Comparison of ENCODE assay signal across 23 cellular contexts in genomic region chr5:61731946-61732314, GRCh38.
DNase-seq lines count a peak whose midpoint lies in the region; ATAC-seq, FAIRE-seq and TF ChIP-seq lines count a peak whose summit lies in the region.
"Had no signal": no experiment of that assay in that cellular context is flagged by ENCODE, and none has a peak within 500 bp of the region (broad histone marks: within the 10 kb centered on the region; RNA-seq: fewer than 3 reads in every experiment).

No MANE protein-coding gene starts in this region.

- H3K9me3 Mint-ChIP-seq in astrocyte (ENCODE audit: unreplicated experiment): no peaks in the 10 kb centered on the region
- no peaks in the 10 kb centered on the region for H3K9me3 Mint-ChIP-seq in activated CD8-positive, alpha-beta memory T cell treated with anti-CD3 and anti-CD28 coated beads, Interleukin-2, amount 10 ng/mL, durations not matched to agents 7 days and 5 days (ENCODE audit: low read depth)
- H3K9me3 Mint-ChIP-seq: stimulated activated naive CD8-positive, alpha-beta T cell treated with anti-CD3 and anti-CD28 coated beads, Interleukin-15, Interleukin-2, amounts not matched to agents 100 ng/mL and 50 ng/mL, for 24 hours had no signal

- H3K9ac ChIP-seq in astrocyte (ENCODE audit: low read length): no peak overlapping the region

- no peak for TF ChIP-seq EP300 in ovary (IDR thresholded peaks at IDR 0.05)
- no peak for TF ChIP-seq EP300 in upper lobe of left lung (IDR thresholded peaks at IDR 0.05)

- 2 to 14% (median 6%) methylated on average over 5 of the region's 5 CpGs for WGBS in ovary, 3 donors
- WGBS in upper lobe of left lung, 2 donors: 60 to 64% methylated on average over 5 of the region's 5 CpGs

- no peak for FAIRE-seq in astrocyte (lab: Jason Lieb, UNC)
- FAIRE-seq: GM19239 had no signal

- CTCF ChIA-PET in activated CD8-positive, alpha-beta memory T cell treated with anti-CD3 and anti-CD28 coated beads, Interleukin-2, amount 10 ng/mL, durations not matched to agents 7 days and 5 days (lab: Charles Lee): no interaction called here

- H3K4me2 ChIP-seq in astrocyte (ENCODE audit: low read length): peak overlapping the region; percentile 83

- no peak overlapping the region for H3K4me3 Mint-ChIP-seq in astrocyte (ENCODE audit: unreplicated experiment)
- H3K4me3 Mint-ChIP-seq in activated CD8-positive, alpha-beta memory T cell treated with anti-CD3 and anti-CD28 coated beads, Interleukin-2, amount 10 ng/mL, durations not matched to agents 7 days and 5 days: no peak overlapping the region
- H3K4me3 Mint-ChIP-seq: stimulated activated naive CD8-positive, alpha-beta T cell treated with anti-CD3 and anti-CD28 coated beads, Interleukin-15, Interleukin-2, amounts not matched to agents 100 ng/mL and 50 ng/mL, for 24 hours; T-helper 17 cell had no signal

- intact Hi-C loops in ovary (cut with DNase I): loop anchor here in 1 of 4 donors (10.0 kb wide), 1 partner anchor 107 kb away; no protein-coding TSS in a partner anchor

- no peaks in the 10 kb centered on the region for H3K9me3 ChIP-seq in astrocyte (ENCODE audit: insufficient read depth, low read depth, low read length)
- no peaks in the 10 kb centered on the region for H3K9me3 ChIP-seq in ovary
- no peaks in the 10 kb centered on the region for H3K9me3 ChIP-seq in upper lobe of left lung
- H3K9me3 ChIP-seq: ascending aorta, SJCRH30, uterus had no signal

- no peaks in the 10 kb centered on the region for H3K36me3 Mint-ChIP-seq in astrocyte (ENCODE audit: low read depth, unreplicated experiment)
- no peaks in the 10 kb centered on the region for H3K36me3 Mint-ChIP-seq in activated CD8-positive, alpha-beta memory T cell treated with anti-CD3 and anti-CD28 coated beads, Interleukin-2, amount 10 ng/mL, durations not matched to agents 7 days and 5 days

- H3K4me3 ChIP-seq in astrocyte (ENCODE audit: insufficient read depth, low read depth, low read length): no peak overlapping the region
- H3K4me3 ChIP-seq in ovary: no peak overlapping the region
- no peak overlapping the region for H3K4me3 ChIP-seq in upper lobe of left lung
- H3K4me3 ChIP-seq: SJCRH30, uterus had no signal

- no peaks in the 10 kb centered on the region for H3K79me2 ChIP-seq in astrocyte (ENCODE audit: insufficient read depth, low read length)

- TF ChIP-seq POLR2A in ovary (IDR thresholded peaks at IDR 0.05) (no peak), upper lobe of left lung (IDR thresholded peaks at IDR 0.05) (no peak)

- no peak for ATAC-seq in activated CD8-positive, alpha-beta memory T cell treated with anti-CD3 and anti-CD28 coated beads, Interleukin-2, amount 10 ng/mL, durations not matched to agents 7 days and 5 days
- no peak for ATAC-seq in upper lobe of left lung (ENCODE audit: low FRiP score in 2 of 2)
- ATAC-seq: T-helper 17 cell had no signal

- H3K36me3 ChIP-seq in astrocyte (ENCODE audit: insufficient read depth, low read length) (no peaks in the 10 kb centered on the region), ovary (no peaks in the 10 kb centered on the region), upper lobe of left lung (no peaks in the 10 kb centered on the region)
- H3K36me3 ChIP-seq: ascending aorta, SJCRH30, uterus had no signal

- in situ Hi-C loops in G401 (cut with HindIII; ENCODE audit: low sequenced_read_pairs): no loop called here

- peaks cover 8% of the 10 kb centered on the region for H3K4me1 Mint-ChIP-seq in astrocyte (ENCODE audit: low read depth, unreplicated experiment)
- H3K4me1 Mint-ChIP-seq in activated CD8-positive, alpha-beta memory T cell treated with anti-CD3 and anti-CD28 coated beads, Interleukin-2, amount 10 ng/mL, durations not matched to agents 7 days and 5 days: no peaks in the 10 kb centered on the region
- H3K4me1 Mint-ChIP-seq: T-helper 17 cell had no signal

- no peak overlapping the region for H3K27ac Mint-ChIP-seq in astrocyte (ENCODE audit: unreplicated experiment)
- no peak overlapping the region for H3K27ac Mint-ChIP-seq in activated CD8-positive, alpha-beta memory T cell treated with anti-CD3 and anti-CD28 coated beads, Interleukin-2, amount 10 ng/mL, durations not matched to agents 7 days and 5 days
- H3K27ac Mint-ChIP-seq: stimulated activated naive CD8-positive, alpha-beta T cell treated with anti-CD3 and anti-CD28 coated beads, Interleukin-15, Interleukin-2, amounts not matched to agents 100 ng/mL and 50 ng/mL, for 24 hours; T-helper 17 cell had no signal

- H3K4me1 ChIP-seq in astrocyte (ENCODE audit: insufficient read depth, low read length): peaks cover 9% of the 10 kb centered on the region
- peaks cover 11% of the 10 kb centered on the region for H3K4me1 ChIP-seq in ovary (ENCODE audit: insufficient read depth)
- H3K4me1 ChIP-seq in upper lobe of left lung: no peaks in the 10 kb centered on the region
- H3K4me1 ChIP-seq: ascending aorta, SJCRH30, uterus had no signal

- peak overlapping the region; percentile 35 for H2AFZ ChIP-seq in astrocyte (ENCODE audit: low read depth, low read length)

- H4K20me1 ChIP-seq in astrocyte (ENCODE audit: insufficient read depth, low read length): no peaks in the 10 kb centered on the region

- H3K27ac ChIP-seq in astrocyte (ENCODE audit: low read depth, low read length) (no peak overlapping the region), layer of hippocampus (ENCODE audit: low read depth, low read length) (peak overlapping the region; percentile 71), ovary (peak overlapping the region; percentile 2 to 84), upper lobe of left lung (no peak overlapping the region)
- H3K27ac ChIP-seq: ascending aorta, C4-2B, SJCRH30, uterus had no signal

- DNase-seq in G401 (ENCODE audit: low spot score): peak; percentile 38
- no peak for DNase-seq in astrocyte (ENCODE audit: low read depth)
- DNase-seq in ovary: peak in 2 of 5 donors; percentile 52 to 59
- no peak for DNase-seq in stimulated activated CD4-positive, alpha-beta T cell treated with anti-CD3 and anti-CD28 coated beads, Interleukin-2, amount 100 ng/mL, for 24 hours
- DNase-seq in NCI-H446 (lab: John Stamatoyannopoulos, UW): no peak
- DNase-seq in activated CD8-positive, alpha-beta memory T cell treated with anti-CD3 and anti-CD28 coated beads, Interleukin-2, amount 10 ng/mL, durations not matched to agents 7 days and 5 days: no peak
- DNase-seq in upper lobe of left lung: no peak
- DNase-seq: activated naive CD4-positive, alpha-beta T cell treated with Interleukin-2 at 50 U/mL for 16 hours; activated T-cell treated with anti-CD3 and anti-CD28 coated beads for 4 hours; GF-D8; GOT3; NCI-H1417; NCI-H2171; NCI-H526 treated with DMSO at 0.1 percent for 48 hours; OCI-M1; SJCRH30; T-helper 17 cell; uterus had no signal

- H3K27me3 Mint-ChIP-seq in astrocyte (ENCODE audit: low read depth, unreplicated experiment): peaks cover 35% of the 10 kb centered on the region
- H3K27me3 Mint-ChIP-seq in activated CD8-positive, alpha-beta memory T cell treated with anti-CD3 and anti-CD28 coated beads, Interleukin-2, amount 10 ng/mL, durations not matched to agents 7 days and 5 days: peaks cover 6% of the 10 kb centered on the region

- TF ChIP-seq CTCF in astrocyte (IDR thresholded peaks at IDR 0.05; ENCODE audit: insufficient read depth, low read depth, low read length) (no peak), ovary (IDR thresholded peaks at IDR 0.05) (no peak), upper lobe of left lung (IDR thresholded peaks at IDR 0.05) (no peak)

- H3K27me3 ChIP-seq in astrocyte (ENCODE audit: insufficient read depth, low read length): peaks cover 2% of the 10 kb centered on the region
- H3K27me3 ChIP-seq in layer of hippocampus (ENCODE audit: control insufficient read depth, insufficient read depth, low read length): no peaks in the 10 kb centered on the region
- no peaks in the 10 kb centered on the region for H3K27me3 ChIP-seq in ovary
- H3K27me3 ChIP-seq in upper lobe of left lung: no peaks in the 10 kb centered on the region
- H3K27me3 ChIP-seq: ascending aorta, SJCRH30, uterus had no signal

Comparison
In these comparisons a context has a peak if more than half of its experiments do, and no peak if none do; other contexts are left out.
1. H3K27ac ChIP-seq: peak in layer of hippocampus (single experiment) and ovary (2 of 2); none in astrocyte (single experiment) and upper lobe of left lung (0 of 4).